In genomic region chr7:98200364-98200763, GRCh38 we compare ENCODE assay signal across 12 cellular contexts. TPM values are rescaled to one million over a fixed set of nuclear protein-coding genes. Genes with fewer than 3 reads are reported as not detected.
A peak's percentile ranks its signal among the peaks of the same experiment; 100 is the strongest.
DNase-seq lines count a peak whose midpoint lies in the region; ATAC-seq and TF ChIP-seq lines count a peak whose summit lies in the region.
"Had no signal": no experiment of that assay in that cellular context is flagged by ENCODE, and none has a peak within 500 bp of the region (broad histone marks: within the 10 kb centered on the region; RNA-seq: fewer than 3 reads in every experiment).

No MANE protein-coding gene starts in this region.

- ATAC-seq in GM21737 (IDR thresholded peaks at IDR 0.05; ENCODE audit: unreplicated experiment) (peak; percentile 36), HG03460 (IDR thresholded peaks at IDR 0.05; ENCODE audit: unreplicated experiment) (peak; percentile 36)
- peak; percentile 3 to 9 for ATAC-seq in naive thymus-derived CD8-positive, alpha-beta T cell

- peak overlapping the region; percentile 17 to 98 (median 80) for H3K27ac Mint-ChIP-seq in naive thymus-derived CD8-positive, alpha-beta T cell

- peaks cover 37 to 75% (median 71%) of the 10 kb centered on the region in 4 donors for H3K4me1 Mint-ChIP-seq in naive thymus-derived CD8-positive, alpha-beta T cell

- H3K4me3 Mint-ChIP-seq in naive thymus-derived CD8-positive, alpha-beta T cell = peak overlapping the region; percentile 30 to 85 (median 60)

- no peak for TF ChIP-seq CTCF in dorsolateral prefrontal cortex (IDR thresholded peaks at IDR 0.05 in 54 of 56, conservative IDR thresholded peaks at IDR 0.05 in 2 of 56; ENCODE audit: low read depth in 1 of 56, partially characterized antibody in 56 of 56)

- intact Hi-C loops in dorsolateral prefrontal cortex (cut with DNase I) = no loop called here

- POLR2A ChIA-PET in naive thymus-derived CD8-positive, alpha-beta T cell (lab: Charles Lee) = interaction anchor here (5.4 kb wide), 1 partner anchor 50 kb away, joined by 84 read pairs; the partner anchor contains the start of gene TECPR1

- H3K36me3 Mint-ChIP-seq in naive thymus-derived CD8-positive, alpha-beta T cell = peaks cover 0 to 19% (median 9%) of the 10 kb centered on the region in 3 donors

- H3K27me3 ChIP-seq in dorsolateral prefrontal cortex = no peaks in the 10 kb centered on the region

- no peaks in the 10 kb centered on the region for H3K27me3 Mint-ChIP-seq in naive thymus-derived CD8-positive, alpha-beta T cell

- peaks cover 0 to 4% (median 0%) of the 10 kb centered on the region in 9 donors for H3K9me3 Mint-ChIP-seq in naive thymus-derived CD8-positive, alpha-beta T cell

- H3K4me3 ChIP-seq in dorsolateral prefrontal cortex = no peak overlapping the region

- peak; percentile 58 for DNase-seq in activated CD8-positive, alpha-beta memory T cell treated with anti-CD3 and anti-CD28 coated beads for 24 hours
- DNase-seq in activated CD8-positive, alpha-beta memory T cell treated with anti-CD3 and anti-CD28 coated beads, Interleukin-2, amount 50 U/mL, for 4 hours = no peak
- peak in 1 of 10 donors; percentile 19 for DNase-seq in naive thymus-derived CD8-positive, alpha-beta T cell
- DNase-seq in activated effector memory CD4-positive, alpha-beta T cell treated with anti-CD3 and anti-CD28 coated beads, Interleukin-2, amount 50 U/mL, for 16 hours = no peak
- DNase-seq in dorsolateral prefrontal cortex (no peak), SW480 (ENCODE audit: low spot score) (no peak)
- DNase-seq: amygdala, erythroblast, NCI-H226, T-helper 9 cell had no signal

- peak overlapping the region in 1 of 59 donors; percentile 34 for H3K27ac ChIP-seq in dorsolateral prefrontal cortex

RNA-seq across cellular contexts. Expression of gene BHLHA15, which starts 10.9 kb away (rescaled TPM):
- not detected for total RNA-seq in naive thymus-derived CD8-positive, alpha-beta T cell
- polyA plus RNA-seq in naive thymus-derived CD8-positive, alpha-beta T cell = under 1 TPM in 1 of 3 donors, not detected in 2; 0.47 TPM
- 1 to 10 TPM in 72 of 120 experiments, under 1 TPM in 17, not detected in 31; 0.56 to 3.3 (median 1.4) TPM for total RNA-seq in dorsolateral prefrontal cortex

RNA-seq across cellular contexts. Expression of gene TECPR1, which starts 51.7 kb away (rescaled TPM):
- 100 to 1,000 TPM; 174 to 181 TPM for total RNA-seq in naive thymus-derived CD8-positive, alpha-beta T cell
- 10 to 100 TPM; 18.5 to 40.2 (median 26.1) TPM for polyA plus RNA-seq in naive thymus-derived CD8-positive, alpha-beta T cell
- 100 to 1,000 TPM in 7 of 120 experiments, 10 to 100 TPM in 113; 51.1 to 113 (median 76.1) TPM for total RNA-seq in dorsolateral prefrontal cortex
